ENCODE assay signal across 15 cellular contexts in the genomic region with DNA sequence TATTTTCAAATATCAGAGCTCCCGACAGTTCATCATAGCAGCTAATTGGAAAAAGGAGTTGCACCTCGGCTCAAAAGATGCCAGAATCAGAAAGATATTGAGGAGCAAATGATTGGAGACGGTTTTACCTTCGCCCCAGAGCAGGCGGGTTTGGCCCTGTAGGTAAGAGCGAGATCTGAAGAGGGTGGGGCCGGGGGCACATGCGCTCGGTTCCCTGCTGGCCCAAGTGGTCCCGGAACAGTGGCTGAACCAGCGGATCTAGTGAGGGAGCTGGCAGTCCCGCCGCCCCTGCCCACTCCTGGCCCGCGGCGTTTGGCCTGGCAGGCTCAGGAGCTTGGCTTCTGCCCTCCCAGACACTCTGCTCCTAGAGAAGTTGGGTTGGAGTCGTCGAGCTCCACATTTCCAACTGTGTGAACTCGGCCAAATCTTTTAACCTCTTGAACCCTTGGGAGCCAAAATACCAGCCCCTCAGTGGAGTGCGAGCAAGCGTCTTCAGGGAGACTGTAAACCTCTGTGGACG.
DNase-seq lines count a peak whose midpoint lies in the region; ATAC-seq and TF ChIP-seq lines count a peak whose summit lies in the region.
"Had no signal": no experiment of that assay in that cellular context is flagged by ENCODE, and none has a peak within 500 bp of the region (broad histone marks: within the 10 kb centered on the region; RNA-seq: fewer than 3 reads in every experiment).

No MANE protein-coding gene starts in this region.

- no peaks in the 10 kb centered on the region for H3K79me1 ChIP-seq in IMR-90 (ENCODE audit: low read depth in 1 of 2, low read length in 2 of 2)

- H4K5ac ChIP-seq in IMR-90 (ENCODE audit: low read depth, low read length) = no peak overlapping the region

- no peak for ATAC-seq in IMR-90 (ENCODE audit: low read depth)

- CTCF ChIA-PET in IMR-90 (lab: Yijun Ruan, JAX) = interaction anchor here (0.6 kb wide), 2 partner anchors 58 to 1487 kb away, joined by 3 read pairs; no protein-coding TSS in a partner anchor
- CTCF ChIA-PET in activated CD4-positive, alpha-beta T cell treated with anti-CD3 and anti-CD28 coated beads, Interleukin-2, amount 10 ng/mL, durations not matched to agents 7 days and 5 days (lab: Charles Lee) = interaction anchor here (0.6 to 5.4 kb wide), 10 partner anchors 10 to 211 kb away, joined by 3 to 57 read pairs (median 4); no protein-coding TSS in a partner anchor

- no peak overlapping the region for H2AK9ac ChIP-seq in IMR-90 (replicated peaks; ENCODE audit: low read depth, low read length, poor library complexity)

- no peaks in the 10 kb centered on the region for H3K4me1 ChIP-seq in IMR-90 (ENCODE audit: control insufficient read depth, insufficient read depth, low read length)
- peaks cover 22% of the 10 kb centered on the region for H3K4me1 ChIP-seq in neural progenitor cell
- H3K4me1 ChIP-seq: BLaER1 had no signal

- peaks cover 23% of the 10 kb centered on the region for H3F3A ChIP-seq in neural progenitor cell (ENCODE audit: low read depth)

- WGBS in IMR-90 (ENCODE audit: extremely low coverage in 2 of 2, insufficient read length in 1 of 2), 2 experiments = 3% methylated on average over 5 of the region's 22 CpGs; no CpG with 5 or more reads in 1 of the 2 experiments

- no peak for DNase-seq in IMR-90
- DNase-seq in glutamatergic neuron = no peak
- no peak for DNase-seq in neural progenitor cell (ENCODE audit: low spot score)
- no peak for DNase-seq in activated CD4-positive, alpha-beta T cell treated with anti-CD3 and anti-CD28 coated beads, Interleukin-2, amount 10 ng/mL, durations not matched to agents 7 days and 5 days
- DNase-seq in NCI-H345 (lab: John Stamatoyannopoulos, UW) = no peak
- no peak for DNase-seq in UCSD-AML1 (lab: John Stamatoyannopoulos, UW; ENCODE audit: unreplicated experiment)
- DNase-seq in EL = no peak
- DNase-seq: 8988T; CD4-positive, alpha-beta memory T cell; DMS153; DMS79; H7; HFFc6 had no signal

- H3K4me2 ChIP-seq in IMR-90 (ENCODE audit: low read depth, low read length) (no peak overlapping the region), neural progenitor cell (no peak overlapping the region)
- H3K4me2 ChIP-seq: BLaER1 had no signal

- no peak for TF ChIP-seq RAD21 in IMR-90 (IDR thresholded peaks at IDR 0.05; ENCODE audit: low read length)

- POLR2A ChIA-PET in IMR-90 (lab: Charles Lee; ENCODE audit: unreplicated experiment) = no interaction called here
- POLR2A ChIA-PET in activated CD4-positive, alpha-beta T cell treated with anti-CD3 and anti-CD28 coated beads, Interleukin-2, amount 10 ng/mL, durations not matched to agents 7 days and 5 days (lab: Charles Lee) = no interaction called here

- no peak overlapping the region for H3K18ac ChIP-seq in IMR-90 (ENCODE audit: low read depth, low read length)

- BruUV-seq in IMR-90 (replicated peaks; lab: Mats Ljungman, UMichigan) = no TSS peak

- H3K9me1 ChIP-seq in IMR-90 (ENCODE audit: insufficient read depth, low read length) = no peaks in the 10 kb centered on the region

- TF ChIP-seq POLR2A in IMR-90 (IDR thresholded peaks at IDR 0.05; ENCODE audit: low read depth, low read length) = no peak

- H2AK5ac ChIP-seq in IMR-90 (ENCODE audit: low read depth, low read length) = no peak overlapping the region

- H2BK120ac ChIP-seq in IMR-90 (ENCODE audit: low read depth, low read length) = no peak overlapping the region

- H2AFZ ChIP-seq in IMR-90 (replicated peaks; ENCODE audit: low read length, poor library complexity) = peak overlapping the region; percentile 14
- no peak overlapping the region for H2AFZ ChIP-seq in neural progenitor cell (replicated peaks)

- no peak overlapping the region for H2BK20ac ChIP-seq in IMR-90 (ENCODE audit: low read depth, low read length)

- peaks cover 22% of the 10 kb centered on the region for H3K27me3 Mint-ChIP-seq in glutamatergic neuron (ENCODE audit: unreplicated experiment)
- peaks cover 91% of the 10 kb centered on the region for H3K27me3 Mint-ChIP-seq in neural progenitor cell (ENCODE audit: insufficient read depth, low read depth)
- H3K27me3 Mint-ChIP-seq in activated CD4-positive, alpha-beta T cell treated with anti-CD3 and anti-CD28 coated beads, Interleukin-2, amount 10 ng/mL, durations not matched to agents 7 days and 5 days = peaks cover 85% of the 10 kb centered on the region

- no peak overlapping the region for H3K9ac ChIP-seq in IMR-90 (ENCODE audit: low read depth, low read length)
- no peak overlapping the region for H3K9ac ChIP-seq in neural progenitor cell
- H3K9ac ChIP-seq: BLaER1 had no signal

- no peak for TF ChIP-seq CTCF in IMR-90 (conservative IDR thresholded peaks at IDR 0.05; ENCODE audit: low read depth, low read length)
- TF ChIP-seq CTCF in glutamatergic neuron (IDR thresholded peaks at IDR 0.05; ENCODE audit: partially characterized antibody, unreplicated experiment) = no peak
- no peak for TF ChIP-seq CTCF in neural progenitor cell (IDR thresholded peaks at IDR 0.05)

- intact Hi-C loops in IMR-90 (cut with micrococcal nuclease) = no loop called here

- H3K36me3 ChIP-seq in IMR-90 (ENCODE audit: control insufficient read depth, insufficient read depth, low read length) (no peaks in the 10 kb centered on the region), neural progenitor cell (no peaks in the 10 kb centered on the region)
- H3K36me3 ChIP-seq: BLaER1 had no signal

- no peak overlapping the region for H2BK15ac ChIP-seq in IMR-90 (ENCODE audit: low read depth, low read length)

- H3K27ac Mint-ChIP-seq in glutamatergic neuron (ENCODE audit: unreplicated experiment) = no peak overlapping the region
- no peak overlapping the region for H3K27ac Mint-ChIP-seq in neural progenitor cell
- no peak overlapping the region for H3K27ac Mint-ChIP-seq in activated CD4-positive, alpha-beta T cell treated with anti-CD3 and anti-CD28 coated beads, Interleukin-2, amount 10 ng/mL, durations not matched to agents 7 days and 5 days
- H3K27ac Mint-ChIP-seq: CD4-positive, alpha-beta memory T cell; HFFc6 had no signal

- no peaks in the 10 kb centered on the region for H3K79me2 ChIP-seq in neural progenitor cell (ENCODE audit: low read depth)

- H3K23ac ChIP-seq in IMR-90 (ENCODE audit: low read depth, low read length) = no peak overlapping the region

- H4K8ac ChIP-seq in IMR-90 (ENCODE audit: low read depth in 2 of 2, low read length in 2 of 2) = no peak overlapping the region

- dilution Hi-C loops in IMR-90 (cut with HindIII; ENCODE audit: low sequenced_read_pairs, unreplicated experiment) = no loop called here

- H3K4me3 Mint-ChIP-seq in glutamatergic neuron (ENCODE audit: unreplicated experiment) = peak overlapping the region; percentile 26
- H3K4me3 Mint-ChIP-seq in neural progenitor cell = peak overlapping the region; percentile 16
- H3K4me3 Mint-ChIP-seq in activated CD4-positive, alpha-beta T cell treated with anti-CD3 and anti-CD28 coated beads, Interleukin-2, amount 10 ng/mL, durations not matched to agents 7 days and 5 days = no peak overlapping the region
- H3K4me3 Mint-ChIP-seq: HFFc6 had no signal

- H3K27me3 ChIP-seq in IMR-90 (ENCODE audit: control insufficient read depth, insufficient read depth, low read length) = peaks cover 65% of the 10 kb centered on the region
- peaks cover 100% of the 10 kb centered on the region for H3K27me3 ChIP-seq in neural progenitor cell

- H3K9me3 Mint-ChIP-seq in glutamatergic neuron (ENCODE audit: unreplicated experiment) = peaks cover 9% of the 10 kb centered on the region
- H3K9me3 Mint-ChIP-seq in neural progenitor cell = peaks cover 4% of the 10 kb centered on the region
- no peaks in the 10 kb centered on the region for H3K9me3 Mint-ChIP-seq in activated CD4-positive, alpha-beta T cell treated with anti-CD3 and anti-CD28 coated beads, Interleukin-2, amount 10 ng/mL, durations not matched to agents 7 days and 5 days
- H3K9me3 Mint-ChIP-seq: HFFc6 had no signal

- no peak overlapping the region for H3K4ac ChIP-seq in IMR-90 (ENCODE audit: low read depth, low read length)

- no peak overlapping the region for H4K91ac ChIP-seq in IMR-90 (ENCODE audit: insufficient read depth, low read depth, low read length)

- no peaks in the 10 kb centered on the region for H3K36me3 Mint-ChIP-seq in glutamatergic neuron (ENCODE audit: unreplicated experiment)
- H3K36me3 Mint-ChIP-seq in neural progenitor cell = no peaks in the 10 kb centered on the region
- no peaks in the 10 kb centered on the region for H3K36me3 Mint-ChIP-seq in activated CD4-positive, alpha-beta T cell treated with anti-CD3 and anti-CD28 coated beads, Interleukin-2, amount 10 ng/mL, durations not matched to agents 7 days and 5 days (ENCODE audit: low read depth)
- H3K36me3 Mint-ChIP-seq: CD4-positive, alpha-beta memory T cell had no signal

- no peaks in the 10 kb centered on the region for H3K9me3 ChIP-seq in IMR-90 (ENCODE audit: control insufficient read depth, insufficient read depth, low read length)
- H3K9me3 ChIP-seq in neural progenitor cell (ENCODE audit: low read depth) = no peaks in the 10 kb centered on the region
- H3K9me3 ChIP-seq: BLaER1 had no signal

- no peak overlapping the region for H3K14ac ChIP-seq in IMR-90 (replicated peaks; ENCODE audit: low read depth, low read length)

- H3K4me3 ChIP-seq in IMR-90 (ENCODE audit: insufficient read depth, low read depth, low read length) (no peak overlapping the region), neural progenitor cell (no peak overlapping the region)
- H3K4me3 ChIP-seq: BLaER1, GM12878 had no signal

- H2BK5ac ChIP-seq in IMR-90 (ENCODE audit: low read depth, low read length, poor library complexity, severe bottlenecking) = no peak overlapping the region

- in situ Hi-C loops in IMR-90 (cut with MboI; ENCODE audit: low sequenced_read_pairs) = no loop called here

- H4K20me1 ChIP-seq in IMR-90 (ENCODE audit: insufficient read depth, low read length) = peaks cover 4% of the 10 kb centered on the region
- H4K20me1 ChIP-seq in neural progenitor cell (ENCODE audit: low read depth) = peaks cover 71% of the 10 kb centered on the region

- H3K27ac ChIP-seq in IMR-90 (ENCODE audit: insufficient read depth, low read length) = no peak overlapping the region
- H3K27ac ChIP-seq in neural progenitor cell = no peak overlapping the region
- H3K27ac ChIP-seq: BLaER1 had no signal

- no peak overlapping the region for H3K56ac ChIP-seq in IMR-90 (ENCODE audit: extremely low read depth, insufficient read depth, low read length)

- H3K4me1 Mint-ChIP-seq in glutamatergic neuron (ENCODE audit: low read depth, unreplicated experiment) = peaks cover 5% of the 10 kb centered on the region
- peaks cover 22% of the 10 kb centered on the region for H3K4me1 Mint-ChIP-seq in neural progenitor cell
- peaks cover 4% of the 10 kb centered on the region for H3K4me1 Mint-ChIP-seq in activated CD4-positive, alpha-beta T cell treated with anti-CD3 and anti-CD28 coated beads, Interleukin-2, amount 10 ng/mL, durations not matched to agents 7 days and 5 days

TF ChIP-seq in IMR-90, 13 proteins besides CTCF, POLR2A, EP300 and RAD21 (continues in another document):
- TF ChIP-seq NFE2L2 (IDR thresholded peaks at IDR 0.05; ENCODE audit: low read depth, low read length) = no peak
